Comparison of ENCODE assay signal across 25 cellular contexts in the genomic region with DNA sequence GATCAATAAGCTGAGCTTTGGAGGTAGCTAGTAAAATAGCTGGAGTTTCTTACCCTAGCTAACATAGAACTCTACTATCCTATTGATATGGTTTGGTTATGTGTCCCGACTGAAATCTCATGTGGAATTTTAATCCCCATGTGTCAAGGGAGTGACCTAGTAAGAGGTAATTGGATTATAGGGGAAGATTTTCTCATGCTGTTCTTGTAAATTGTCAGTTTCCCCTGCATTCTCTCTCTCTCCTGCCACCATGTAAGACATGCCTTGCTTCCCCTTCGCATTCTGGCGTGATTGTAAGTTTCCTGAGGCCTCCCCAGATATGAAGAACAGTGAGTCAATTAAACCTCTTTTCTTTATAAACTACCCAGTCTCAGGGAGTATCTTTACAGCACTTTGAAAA. TPM values are rescaled to one million over a fixed set of nuclear protein-coding genes. Genes with fewer than 3 reads are reported as not detected.
"Had no signal": no experiment of that assay in that cellular context is flagged by ENCODE, and none has a peak within 500 bp of the region (broad histone marks: within the 10 kb centered on the region; RNA-seq: fewer than 3 reads in every experiment).

No MANE protein-coding gene starts in this region.

- H3K27ac ChIP-seq: hepatocyte, left ventricle myocardium inferior, ovary, skin epidermis, suprapubic skin, thoracic aorta, tibial artery, upper lobe of right lung, uterus had no signal

- H3K9me3 ChIP-seq: mucosa of descending colon, ovary, suprapubic skin, thoracic aorta, tibial artery, upper lobe of right lung, uterus had no signal

- H3K27me3 ChIP-seq: hepatocyte, ovary, suprapubic skin, tibial artery, upper lobe of right lung, uterus had no signal

- H3K4me3 ChIP-seq: hepatocyte, left ventricle myocardium inferior, lung, mucosa of descending colon, ovary, skin epidermis, suprapubic skin, thoracic aorta, tibial artery, upper lobe of right lung, uterus had no signal

- H3K79me2 ChIP-seq: hepatocyte had no signal

- H3K36me3 ChIP-seq: left ventricle myocardium inferior, ovary, suprapubic skin, thoracic aorta, tibial artery, upper lobe of right lung, uterus had no signal

- H3K4me1 ChIP-seq: left ventricle myocardium inferior, suprapubic skin, tibial artery, upper lobe of right lung, uterus had no signal

- H3K4me2 ChIP-seq: hepatocyte had no signal

- DNase-seq: islet precursor cell; left ventricle myocardium inferior; midbrain; mucosa of descending colon; naive thymus-derived CD4-positive, alpha-beta T cell; ovary; right cardiac atrium; stimulated activated CD4-positive, alpha-beta T cell treated with anti-CD3 and anti-CD28 coated beads, Interleukin-12 subunit alpha, Interleukin-12 subunit beta, amount 100 ng/mL, for 4 hours; stimulated activated CD4-positive, alpha-beta T cell treated with anti-CD3 and anti-CD28 coated beads, Interleukin-15, amount 100 ng/mL, for 24 hours; stimulated activated CD4-positive, alpha-beta T cell treated with anti-CD3 and anti-CD28 coated beads, Interleukin-2, amount 100 ng/mL, for 24 hours; stimulated activated CD4-positive, alpha-beta T cell treated with anti-CD3 and anti-CD28 coated beads, Interleukin-4, amount 100 ng/mL, for 24 hours; stimulated activated naive CD4-positive, alpha-beta T cell; tibial artery; trophoblast cell; upper lobe of right lung; uterus had no signal

RNA-seq across cellular contexts. Expression of gene MYCT1, which starts 35.9 kb away (rescaled TPM):
- total RNA-seq: myocyte; natural killer cell treated with Interleukin-12 subunit alpha and Interleukin-12 subunit beta and Interleukin-15 and Interleukin-18, amount 100 ng/mL, for 72 hours; progenitor cell of endocrine pancreas had no signal
- polyA plus RNA-seq: naive thymus-derived CD4-positive, alpha-beta T cell; neural cell had no signal
